8 cellular contexts compared by ENCODE assay signal in the genomic region with DNA sequence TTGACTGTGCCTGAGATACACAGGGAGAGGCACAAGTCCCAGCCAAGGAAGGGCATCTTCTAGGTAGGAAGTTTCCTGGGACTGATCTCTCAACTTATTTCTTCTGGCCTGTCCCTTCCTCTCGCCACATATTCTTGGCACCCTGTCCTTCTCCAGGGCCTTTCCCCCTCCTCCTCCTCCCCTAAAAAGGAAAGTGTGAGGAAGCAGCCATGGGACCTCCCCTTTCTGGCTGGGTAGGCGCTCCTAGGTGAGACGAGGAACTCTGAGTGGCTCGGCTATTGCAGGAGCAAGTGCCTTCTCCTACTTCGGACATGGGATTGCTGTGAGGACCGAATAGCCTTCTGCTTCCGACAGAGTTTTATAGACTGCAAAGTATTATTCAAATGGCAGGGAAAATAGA. TPM values are rescaled to one million over a fixed set of nuclear protein-coding genes. Genes with fewer than 3 reads are reported as not detected.
A peak's percentile ranks its signal among the peaks of the same experiment; 100 is the strongest.
DNase-seq lines count a peak whose midpoint lies in the region; ATAC-seq and TF ChIP-seq lines count a peak whose summit lies in the region.

No MANE protein-coding gene starts in this region.

- no peak for TF ChIP-seq POLR2A in adrenal gland (IDR thresholded peaks at IDR 0.05)
- no peak for TF ChIP-seq POLR2A in testis (IDR thresholded peaks at IDR 0.05)

- H3K9ac ChIP-seq in mesenchymal stem cell (ENCODE audit: low read length), result peak overlapping the region; percentile 63

- peak overlapping the region; percentile 81 for H4K8ac ChIP-seq in mesenchymal stem cell (ENCODE audit: low read length)

- H3K9me3 ChIP-seq in HEK293 (ENCODE audit: control insufficient read depth, insufficient read depth, low read depth, low read length) (no peaks in the 10 kb centered on the region), adrenal gland (replicated peaks in 1 of 3) (no peaks in the 10 kb centered on the region), mesenchymal stem cell (ENCODE audit: control insufficient read depth, low read length) (no peaks in the 10 kb centered on the region), testis (no peaks in the 10 kb centered on the region)

- POLR2A ChIA-PET in HEK293 (lab: Yijun Ruan, JAX), result interaction anchor here (0.6 to 1.8 kb wide), 4 partner anchors 14 to 1411 kb away, joined by 3 to 19 read pairs (median 4); partner anchors contain the start of gene MTARC2

- no peak overlapping the region for H2BK120ac ChIP-seq in mesenchymal stem cell (ENCODE audit: low read depth, low read length)

- peak overlapping the region; percentile 70 for H2AFZ ChIP-seq in ACC112 (ENCODE audit: low read length, unreplicated experiment)
- H2AFZ ChIP-seq in mesenchymal stem cell (ENCODE audit: low read depth, low read length), result peak overlapping the region; percentile 72

- H3K4me1 ChIP-seq in ACC112 (ENCODE audit: control insufficient read depth, insufficient read depth, low read length, unreplicated experiment) (peaks cover 28% of the 10 kb centered on the region), HEK293 (ENCODE audit: control insufficient read depth, insufficient read depth, low read length) (no peaks in the 10 kb centered on the region), adrenal gland (replicated peaks in 1 of 2) (peaks cover 0 to 14% of the 10 kb centered on the region in 2 donors), mesenchymal stem cell (ENCODE audit: control insufficient read depth, insufficient read depth, low read depth, low read length) (peaks cover 5% of the 10 kb centered on the region), testis (peaks cover 7% of the 10 kb centered on the region)

- H3K79me1 ChIP-seq in mesenchymal stem cell (replicated peaks; ENCODE audit: low read length, poor library complexity, severe bottlenecking), result no peaks in the 10 kb centered on the region

- CTCF ChIA-PET in HEK293 (lab: Yijun Ruan, JAX), result interaction anchor here (0.6 to 3.8 kb wide), 32 partner anchors 9 to 689 kb away, joined by 3 to 32 read pairs (median 6); partner anchors contain the start of gene MTARC2

- H3K79me2 ChIP-seq in ACC112 (ENCODE audit: control insufficient read depth, insufficient read depth, low read length, unreplicated experiment), result no peaks in the 10 kb centered on the region

- no peak overlapping the region for H3K23ac ChIP-seq in mesenchymal stem cell (ENCODE audit: low read length in 2 of 2)

- H3K27me3 ChIP-seq in ACC112 (ENCODE audit: insufficient read depth, low read length), result no peaks in the 10 kb centered on the region
- H3K27me3 ChIP-seq in adrenal gland, result no peaks in the 10 kb centered on the region
- no peaks in the 10 kb centered on the region for H3K27me3 ChIP-seq in mesenchymal stem cell (ENCODE audit: control insufficient read depth in 1 of 2, insufficient read depth in 1 of 2, low read length in 2 of 2)
- no peaks in the 10 kb centered on the region for H3K27me3 ChIP-seq in testis
- no peaks in the 10 kb centered on the region for H3K27me3 ChIP-seq in brain microvascular endothelial cell (replicated peaks)

- intact Hi-C loops in adrenal gland (cut with DNase I), result loop anchor here in 1 of 2 donors (5.0 kb wide), 1 partner anchor 40 kb away; the partner anchor contains the start of gene C1orf115
- intact Hi-C loops in testis (cut with DNase I; ENCODE audit: low total_unique reads), result no loop called here

- H3K4me3 ChIP-seq in ACC112 (ENCODE audit: low read depth, low read length) (no peak overlapping the region), HEK293 (ENCODE audit: low read depth, low read length) (no peak overlapping the region), adrenal gland (peak overlapping the region in 2 of 4 donors; percentile 19 to 28), mesenchymal stem cell (ENCODE audit: insufficient read depth in 1 of 2, low read depth in 1 of 2, low read length in 2 of 2) (peak overlapping the region in 1 of 2 experiments; percentile 39), testis (peak overlapping the region in 1 of 2 donors; percentile 2), brain microvascular endothelial cell (ENCODE audit: low read depth, low read length) (no peak overlapping the region)

- H3K36me3 ChIP-seq in ACC112 (ENCODE audit: insufficient read depth, low read length), result no peaks in the 10 kb centered on the region
- no peaks in the 10 kb centered on the region for H3K36me3 ChIP-seq in HEK293 (ENCODE audit: control insufficient read depth in 2 of 2, insufficient read depth in 1 of 2, low read length in 2 of 2)
- H3K36me3 ChIP-seq in adrenal gland (replicated peaks in 1 of 2), result no peaks in the 10 kb centered on the region
- no peaks in the 10 kb centered on the region for H3K36me3 ChIP-seq in mesenchymal stem cell (ENCODE audit: control insufficient read depth in 1 of 2, insufficient read depth in 2 of 2, low read depth in 1 of 2, low read length in 2 of 2)
- H3K36me3 ChIP-seq in testis (ENCODE audit: low read depth, missing control alignments), result no peaks in the 10 kb centered on the region
- H3K36me3 ChIP-seq in brain microvascular endothelial cell (replicated peaks), result no peaks in the 10 kb centered on the region

- DNase-seq in adrenal gland (peak in 1 of 7 donors; percentile 25), mesenchymal stem cell (no peak), testis (no peak), brain microvascular endothelial cell (no peak)

- H4K91ac ChIP-seq in mesenchymal stem cell (ENCODE audit: low read length), result peak overlapping the region; percentile 82

- no peak overlapping the region for H2BK5ac ChIP-seq in mesenchymal stem cell (ENCODE audit: low read depth, low read length, poor library complexity, severe bottlenecking)

- H2AK5ac ChIP-seq in mesenchymal stem cell (ENCODE audit: low read length, severe bottlenecking), result peak overlapping the region; percentile 97

- WGBS in adrenal gland, 4 donors, result 61 to 67% (median 65%) methylated on average over 7 of the region's 7 CpGs
- WGBS in mesenchymal stem cell, result 96% methylated on average over 5 of the region's 7 CpGs
- 46 to 52% methylated on average over 7 of the region's 7 CpGs for WGBS in testis, 2 donors

- H2BK12ac ChIP-seq in mesenchymal stem cell (ENCODE audit: low read length in 2 of 2), result peak overlapping the region; percentile 54 to 56

- in situ Hi-C loops in brain microvascular endothelial cell (cut with HindIII; ENCODE audit: low pct_ligation_motif_present, low sequenced_read_pairs), result no loop called here

- TF ChIP-seq CTCF in HEK293 (tag by site-specific recombination; IDR thresholded peaks at IDR 0.05), result no peak
- TF ChIP-seq CTCF in adrenal gland (IDR thresholded peaks at IDR 0.05), result no peak
- no peak for TF ChIP-seq CTCF in testis (IDR thresholded peaks at IDR 0.05)
- TF ChIP-seq CTCF in brain microvascular endothelial cell (IDR thresholded peaks at IDR 0.05; ENCODE audit: low read depth, low read length, missing control alignments), result no peak

- H3K4ac ChIP-seq in mesenchymal stem cell (ENCODE audit: low read depth in 1 of 2, low read length in 2 of 2), result peak overlapping the region; percentile 15 to 81

- H3K4me2 ChIP-seq in mesenchymal stem cell (ENCODE audit: low read length, poor library complexity, severe bottlenecking), result no peak overlapping the region

- no peak overlapping the region for H2BK15ac ChIP-seq in mesenchymal stem cell (ENCODE audit: low read depth, poor library complexity, severe bottlenecking)

- no peak for ATAC-seq in HG03095 (IDR thresholded peaks at IDR 0.05; ENCODE audit: unreplicated experiment)
- no peak for ATAC-seq in HG03139 (IDR thresholded peaks at IDR 0.05; ENCODE audit: unreplicated experiment)

- no peak overlapping the region for H3K14ac ChIP-seq in mesenchymal stem cell (ENCODE audit: low read length in 2 of 2)

- H3K18ac ChIP-seq in mesenchymal stem cell (ENCODE audit: low read depth in 1 of 2, low read length in 2 of 2), result peak overlapping the region; percentile 19 to 55

- H3K27ac ChIP-seq in ACC112 (ENCODE audit: low read depth, low read length) (peak overlapping the region; percentile 43), HEK293 (ENCODE audit: extremely low read depth, low read depth, low read length) (no peak overlapping the region), adrenal gland (peak overlapping the region in 3 of 5 donors; percentile 2 to 70 (median 52)), mesenchymal stem cell (ENCODE audit: low read length, poor library complexity, severe bottlenecking) (no peak overlapping the region), testis (peak overlapping the region in 1 of 2 donors; percentile 39), brain microvascular endothelial cell (no peak overlapping the region)

TF ChIP-seq in HEK293, 187 proteins besides CTCF, POLR2A, EP300 and RAD21 (continues in another document):
- TF ChIP-seq ZNF626 (tag by site-specific recombination; IDR thresholded peaks at IDR 0.05), result 0 out of 2 replicates have a peak, but pooled peaks have one; percentile 46

RNA-seq across cellular contexts. Expression of gene MTARC2, which starts 15.5 kb away (rescaled TPM):
- 10 to 100 TPM; 18.3 to 48.6 (median 29.8) TPM for total RNA-seq in adrenal gland
- 10 to 100 TPM; 13.7 to 46.1 (median 23.5) TPM for polyA plus RNA-seq in adrenal gland
- 5.3 TPM for polyA plus RNA-seq in mesenchymal stem cell (2013, experiment 1 of 2)
- polyA plus RNA-seq in mesenchymal stem cell (2013, experiment 2 of 2), result 5.4 TPM
- total RNA-seq in testis, result 10 to 100 TPM; 56.7 to 58.7 TPM
- polyA plus RNA-seq in testis (ENCODE audit: insufficient read depth, low read depth, low replicate concordance), result 28.5 TPM

RNA-seq across cellular contexts. Expression of gene C1orf115, which starts 42.5 kb away (rescaled TPM):
- 10 to 100 TPM in 1 of 8 donors, 1 to 10 TPM in 7; 1.1 to 12.7 (median 7.0) TPM for total RNA-seq in adrenal gland
- polyA plus RNA-seq in adrenal gland, result 1 to 10 TPM; 4.5 to 7.7 (median 7.3) TPM
- polyA plus RNA-seq in mesenchymal stem cell (2013, experiment 1 of 2), result 3.3 TPM
- 3.3 TPM for polyA plus RNA-seq in mesenchymal stem cell (2013, experiment 2 of 2)
- total RNA-seq in testis, result 10 to 100 TPM in 1 of 2 donors, 1 to 10 TPM in 1; 10.0 to 10.8 TPM
- 12.0 TPM for polyA plus RNA-seq in testis (ENCODE audit: insufficient read depth, low read depth, low replicate concordance)

RNA-seq across cellular contexts. Expression of gene MTARC1, which starts 54.1 kb away (rescaled TPM):
- total RNA-seq in adrenal gland (10 to 100 TPM in 2 of 8 donors, 1 to 10 TPM in 6; 5.3 to 16.5 (median 8.7) TPM), testis (1 to 10 TPM in 1 of 2 donors, under 1 TPM in 1; 0.93 to 1.1 TPM)
- polyA plus RNA-seq in adrenal gland (10 to 100 TPM; 10.6 to 26.1 (median 12.7) TPM), testis (ENCODE audit: insufficient read depth, low read depth, low replicate concordance) (2.3 TPM)
- 2.4 TPM for polyA plus RNA-seq in mesenchymal stem cell (2013, experiment 1 of 2)
- 1.9 TPM for polyA plus RNA-seq in mesenchymal stem cell (2013, experiment 2 of 2)

Comparison
In these comparisons a context has a peak if more than half of its experiments do, and no peak if none do; other contexts are left out.
1. H3K27ac ChIP-seq: peak in ACC112 (single experiment) and adrenal gland (3 of 5); none in HEK293 (single experiment), mesenchymal stem cell (single experiment) and brain microvascular endothelial cell (single experiment).